1 cellular context compared by ENCODE assay signal in genomic region chr12:30823140-30823669, GRCh38.
TF ChIP-seq lines count a peak whose summit lies in the region.

No MANE protein-coding gene starts in this region.

TF ChIP-seq in H1, 55 proteins besides CTCF, POLR2A, EP300 and RAD21 (continued from another document):
- TF ChIP-seq RBBP5 (IDR thresholded peaks at IDR 0.05; ENCODE audit: borderline replicate concordance, low read depth, low read length), result peak; percentile 51; the same call in 1 of the 2 replicates
- no peak for TF ChIP-seq CREB1 (IDR thresholded peaks at IDR 0.05)
- TF ChIP-seq GABPA (IDR thresholded peaks at IDR 0.05; ENCODE audit: borderline replicate concordance, insufficient read depth, low read length), result no peak
- no peak for TF ChIP-seq RXRA (IDR thresholded peaks at IDR 0.05; ENCODE audit: insufficient read depth, low read depth, low read length)
- no peak for TF ChIP-seq NRF1 (IDR thresholded peaks at IDR 0.05; ENCODE audit: low read depth, low read length)
